13 cellular contexts compared by ENCODE assay signal in genomic region chr5:136729901-136730355, GRCh38.
A peak's percentile ranks its signal among the peaks of the same experiment; 100 is the strongest.
DNase-seq lines count a peak whose midpoint lies in the region; ATAC-seq and TF ChIP-seq lines count a peak whose summit lies in the region.
"Had no signal": no experiment of that assay in that cellular context is flagged by ENCODE, and none has a peak within 500 bp of the region (broad histone marks: within the 10 kb centered on the region; RNA-seq: fewer than 3 reads in every experiment).

No MANE protein-coding gene starts in this region.

- in situ Hi-C loops in IMR-90 (cut with MboI; ENCODE audit: low sequenced_read_pairs) = no loop called here

- no peak overlapping the region for H2AK5ac ChIP-seq in IMR-90 (ENCODE audit: low read depth, low read length)

- peaks cover 4% of the 10 kb centered on the region; the same call in 1 of the 2 replicates for H3K9me3 ChIP-seq in IMR-90 (ENCODE audit: control insufficient read depth, insufficient read depth, low read length)
- H3K9me3 ChIP-seq: left ventricle myocardium inferior, Peyer's patch had no signal

- H2AK9ac ChIP-seq in IMR-90 (replicated peaks; ENCODE audit: low read depth, low read length, poor library complexity) = no peak overlapping the region

- H3K4me3 ChIP-seq in IMR-90 (ENCODE audit: insufficient read depth, low read depth, low read length) = no peak overlapping the region
- H3K4me3 ChIP-seq: left ventricle myocardium inferior, Peyer's patch had no signal

- H2AFZ ChIP-seq in IMR-90 (replicated peaks; ENCODE audit: low read length, poor library complexity) = no peak overlapping the region

- no peak overlapping the region for H4K8ac ChIP-seq in IMR-90 (ENCODE audit: low read depth in 2 of 2, low read length in 2 of 2)

- no peaks in the 10 kb centered on the region for H3K79me1 ChIP-seq in IMR-90 (ENCODE audit: low read depth in 1 of 2, low read length in 2 of 2)

- H3K4ac ChIP-seq in IMR-90 (ENCODE audit: low read depth, low read length) = no peak overlapping the region

- H3K9me1 ChIP-seq in IMR-90 (ENCODE audit: insufficient read depth, low read length) = no peaks in the 10 kb centered on the region

- no peak overlapping the region for H3K4me2 ChIP-seq in IMR-90 (ENCODE audit: low read depth, low read length)

- H2BK120ac ChIP-seq in IMR-90 (ENCODE audit: low read depth, low read length) = no peak overlapping the region

- H3K18ac ChIP-seq in IMR-90 (ENCODE audit: low read depth, low read length) = no peak overlapping the region

- H3K9ac ChIP-seq in IMR-90 (ENCODE audit: low read depth, low read length) = no peak overlapping the region

- no peak overlapping the region for H4K5ac ChIP-seq in IMR-90 (ENCODE audit: low read depth, low read length)

- POLR2A ChIA-PET in IMR-90 (lab: Charles Lee; ENCODE audit: unreplicated experiment) = no interaction called here

- no peak for TF ChIP-seq CTCF in IMR-90 (conservative IDR thresholded peaks at IDR 0.05; ENCODE audit: low read depth, low read length)

- 35% methylated on average over 2 of the region's 4 CpGs; no CpG with 5 or more reads in 1 of the 2 experiments for WGBS in IMR-90 (ENCODE audit: extremely low coverage in 2 of 2, insufficient read length in 1 of 2), 2 experiments

- no peaks in the 10 kb centered on the region for H3K4me1 ChIP-seq in IMR-90 (ENCODE audit: control insufficient read depth, insufficient read depth, low read length)
- H3K4me1 ChIP-seq: foreskin keratinocyte, left ventricle myocardium inferior, Peyer's patch had no signal

- H4K91ac ChIP-seq in IMR-90 (ENCODE audit: insufficient read depth, low read depth, low read length) = no peak overlapping the region

- H3K27me3 ChIP-seq in IMR-90 (ENCODE audit: control insufficient read depth, insufficient read depth, low read length) = no peaks in the 10 kb centered on the region
- H3K27me3 ChIP-seq: foreskin keratinocyte, Peyer's patch had no signal

- no peak overlapping the region for H3K23ac ChIP-seq in IMR-90 (ENCODE audit: low read depth, low read length)

- CTCF ChIA-PET in IMR-90 (lab: Yijun Ruan, JAX) = no interaction called here

- no peak overlapping the region for H3K14ac ChIP-seq in IMR-90 (replicated peaks; ENCODE audit: low read depth, low read length)

- H2BK20ac ChIP-seq in IMR-90 (ENCODE audit: low read depth, low read length) = no peak overlapping the region

- H2BK15ac ChIP-seq in IMR-90 (ENCODE audit: low read depth, low read length) = no peak overlapping the region

- dilution Hi-C loops in IMR-90 (cut with HindIII; ENCODE audit: low sequenced_read_pairs, unreplicated experiment) = no loop called here

- no peak for TF ChIP-seq RAD21 in IMR-90 (IDR thresholded peaks at IDR 0.05; ENCODE audit: low read length)

- no peak overlapping the region for H3K27ac ChIP-seq in IMR-90 (ENCODE audit: insufficient read depth, low read length)
- H3K27ac ChIP-seq: foreskin keratinocyte, left ventricle myocardium inferior, Peyer's patch had no signal

- no peak for TF ChIP-seq POLR2A in IMR-90 (IDR thresholded peaks at IDR 0.05; ENCODE audit: low read depth, low read length)

- no peaks in the 10 kb centered on the region for H3K36me3 ChIP-seq in IMR-90 (ENCODE audit: control insufficient read depth, insufficient read depth, low read length)
- H3K36me3 ChIP-seq: left ventricle myocardium inferior, Peyer's patch had no signal

- intact Hi-C loops in IMR-90 (cut with micrococcal nuclease) = no loop called here

- no peak overlapping the region for H3K56ac ChIP-seq in IMR-90 (ENCODE audit: extremely low read depth, insufficient read depth, low read length)

- BruUV-seq in IMR-90 (replicated peaks; lab: Mats Ljungman, UMichigan) = no TSS peak

- peak; percentile 16 for DNase-seq in COR-L47 (lab: John Stamatoyannopoulos, UW)
- DNase-seq in IMR-90 = peak; percentile 72
- DNase-seq in amniotic epithelial cell (ENCODE audit: low read depth) = peak; percentile 94
- DNase-seq in kidney glomerular epithelial cell (lab: John Stamatoyannopoulos, UW) = peak; percentile 98
- DNase-seq in activated T-cell treated with anti-CD3 and anti-CD28 coated beads, Interleukin-2, amount 50 U/mL, for 48 hours = no peak
- DNase-seq: activated T-cell treated with anti-CD3 and anti-CD28 coated beads, Interleukin-2, amount 50 U/mL, for 72 hours; left ventricle myocardium inferior; Peyer's patch had no signal

- ATAC-seq in IMR-90 (ENCODE audit: low read depth) (peak; percentile 92), HG02588 (IDR thresholded peaks at IDR 0.05; ENCODE audit: unreplicated experiment) (no peak), HG02759 (IDR thresholded peaks at IDR 0.05; ENCODE audit: unreplicated experiment) (no peak), GM18858 (IDR thresholded peaks at IDR 0.05; ENCODE audit: unreplicated experiment) (no peak)
- ATAC-seq: activated CD4-positive, CD25-positive, alpha-beta regulatory T cell treated with anti-CD3 and anti-CD28 coated beads, Interleukin-2, amount 50 U/mL, for 24 hours; foreskin keratinocyte had no signal

- H4K20me1 ChIP-seq in IMR-90 (ENCODE audit: insufficient read depth, low read length) = no peaks in the 10 kb centered on the region

- H2BK5ac ChIP-seq in IMR-90 (ENCODE audit: low read depth, low read length, poor library complexity, severe bottlenecking) = no peak overlapping the region

TF ChIP-seq in IMR-90, 13 proteins besides CTCF, POLR2A, EP300 and RAD21:
- TF ChIP-seq, protein P1, sequence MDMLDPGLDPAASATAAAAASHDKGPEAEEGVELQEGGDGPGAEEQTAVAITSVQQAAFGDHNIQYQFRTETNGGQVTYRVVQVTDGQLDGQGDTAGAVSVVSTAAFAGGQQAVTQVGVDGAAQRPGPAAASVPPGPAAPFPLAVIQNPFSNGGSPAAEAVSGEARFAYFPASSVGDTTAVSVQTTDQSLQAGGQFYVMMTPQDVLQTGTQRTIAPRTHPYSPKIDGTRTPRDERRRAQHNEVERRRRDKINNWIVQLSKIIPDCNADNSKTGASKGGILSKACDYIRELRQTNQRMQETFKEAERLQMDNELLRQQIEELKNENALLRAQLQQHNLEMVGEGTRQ (IDR thresholded peaks at IDR 0.05; ENCODE audit: low read depth, low read length) = no peak
- TF ChIP-seq FOS (IDR thresholded peaks at IDR 0.05; ENCODE audit: low read depth, low read length) = peak; percentile 65

Comparison
In these comparisons a context has a peak if more than half of its experiments do, and no peak if none do; other contexts are left out.
1. DNase-seq: peak in COR-L47 (single experiment), IMR-90 (single experiment), amniotic epithelial cell (single experiment) and kidney glomerular epithelial cell (single experiment); none in activated T-cell treated with anti-CD3 and anti-CD28 coated beads, Interleukin-2, amount 50 U/mL, for 48 hours (0 of 2).